Comparison of ENCODE assay signal across 13 cellular contexts in genomic region chr11:10358696-10359095, GRCh38. TPM values are rescaled to one million over a fixed set of nuclear protein-coding genes. Genes with fewer than 3 reads are reported as not detected.
A peak's percentile ranks its signal among the peaks of the same experiment; 100 is the strongest.
DNase-seq lines count a peak whose midpoint lies in the region; ATAC-seq and TF ChIP-seq lines count a peak whose summit lies in the region.
"Had no signal": no experiment of that assay in that cellular context is flagged by ENCODE, and none has a peak within 500 bp of the region (broad histone marks: within the 10 kb centered on the region; RNA-seq: fewer than 3 reads in every experiment).

No MANE protein-coding gene starts in this region.

- TF ChIP-seq CTCF in RWPE1 (conservative IDR thresholded peaks at IDR 0.05; ENCODE audit: low read depth) (no peak), epithelial cell of esophagus (IDR thresholded peaks at IDR 0.05; ENCODE audit: insufficient read depth, low read depth, low read length, missing control alignments) (no peak), foreskin keratinocyte (conservative IDR thresholded peaks at IDR 0.05) (no peak)

- ATAC-seq in foreskin keratinocyte = peak; percentile 56
- ATAC-seq: CD8-positive, alpha-beta T cell; HepG2 had no signal

- CTCF ChIA-PET in RWPE1 (lab: Yijun Ruan, JAX) = no interaction called here

- DNase-seq in RWPE1 (ENCODE audit: low spot score) = no peak
- DNase-seq in epithelial cell of esophagus (ENCODE audit: low read depth) = peak; percentile 90
- peak; percentile 90 to 95 for DNase-seq in foreskin keratinocyte
- DNase-seq in NCI-H146 (lab: John Stamatoyannopoulos, UW) = no peak
- DNase-seq in effector CD4-positive, alpha-beta T cell = no peak
- no peak for DNase-seq in cortex of kidney (lab: John Stamatoyannopoulos, UW)
- DNase-seq: Calu3; CD8-positive, alpha-beta T cell; DMS79 treated with DMSO at 0.1 percent for 48 hours; GF-D8 had no signal

- 0 out of 2 replicates have a peak overlapping the region, but pooled peaks have one; percentile 6 for H3K27ac ChIP-seq in RWPE1
- H3K27ac ChIP-seq in foreskin keratinocyte = peak overlapping the region; percentile 2
- H3K27ac ChIP-seq: BLaER1 treated with 17β-estradiol and CSF1 and Interleukin-3, amounts not matched to agents 10 nM and 100 nM had no signal

- H3K4me1 ChIP-seq in foreskin keratinocyte = peaks cover 13% of the 10 kb centered on the region
- H3K4me1 ChIP-seq: HAP-1 had no signal

- POLR2A ChIA-PET in RWPE1 (lab: Yijun Ruan, JAX; ENCODE audit: low non-redundant PET) = no interaction called here

- H3K27me3 ChIP-seq in foreskin keratinocyte = no peaks in the 10 kb centered on the region
- H3K27me3 ChIP-seq: BLaER1 treated with 17β-estradiol and CSF1 and Interleukin-3, amounts not matched to agents 10 nM and 100 nM had no signal

- no peak overlapping the region for H3K4me3 ChIP-seq in epithelial cell of esophagus (ENCODE audit: low read length)
- H3K4me3 ChIP-seq: BLaER1 treated with 17β-estradiol and CSF1 and Interleukin-3, amounts not matched to agents 10 nM and 100 nM; HAP-1 had no signal

RNA-seq across cellular contexts. Expression of gene ADM, which starts 53.8 kb away (rescaled TPM):
- total RNA-seq in foreskin keratinocyte = 28.7 and 34.1 TPM in 2 replicates
- polyA plus RNA-seq in foreskin keratinocyte = 20.8 and 26.6 TPM in 2 replicates

Comparison
In these comparisons a context has a peak if more than half of its experiments do, and no peak if none do; other contexts are left out.
1. DNase-seq: peak in epithelial cell of esophagus (single experiment) and foreskin keratinocyte (2 of 2); none in RWPE1 (single experiment), NCI-H146 (single experiment), effector CD4-positive, alpha-beta T cell (single experiment) and cortex of kidney (single experiment).